8 cellular contexts compared by ENCODE assay signal in genomic region chr17:81483085-81483861, GRCh38. TPM values are rescaled to one million over a fixed set of nuclear protein-coding genes. Genes with fewer than 3 reads are reported as not detected.
A peak's percentile ranks its signal among the peaks of the same experiment; 100 is the strongest.
DNase-seq lines count a peak whose midpoint lies in the region; ATAC-seq and TF ChIP-seq lines count a peak whose summit lies in the region.

No MANE protein-coding gene starts in this region.

- peaks cover 0 to 4% of the 10 kb centered on the region in 2 donors for H3K4me1 Mint-ChIP-seq in effector memory CD8-positive, alpha-beta T cell (ENCODE audit: low read depth in 2 of 2)
- peaks cover 5% of the 10 kb centered on the region for H3K4me1 Mint-ChIP-seq in progenitor cell of endocrine pancreas (ENCODE audit: low read depth)

- DNase-seq in GF-D8 (lab: John Stamatoyannopoulos, UW) (peak; percentile 84), NAMALWA (ENCODE audit: low spot score) (peak; percentile 69), progenitor cell of endocrine pancreas (ENCODE audit: low spot score, unreplicated experiment) (no peak), MV-4-11 (lab: John Stamatoyannopoulos, UW) (no peak), Karpas-422 (no peak)
- peak in 1 of 3 experiments; percentile 12 for DNase-seq in effector memory CD8-positive, alpha-beta T cell
- DNase-seq in effector CD8-positive, alpha-beta T cell (lab: John Stamatoyannopoulos, UW) = no peak
- no peak for DNase-seq in stimulated activated CD4-positive, alpha-beta T cell treated with anti-CD3 and anti-CD28 coated beads, Interleukin-2, amount 100 ng/mL, for 24 hours

- no peak overlapping the region for H2AFZ ChIP-seq in Karpas-422 (ENCODE audit: low read length)

- H3K4me3 ChIP-seq in Karpas-422 (ENCODE audit: low read length) = no peak overlapping the region

- H3K27me3 Mint-ChIP-seq in effector memory CD8-positive, alpha-beta T cell = peaks cover 36 to 51% of the 10 kb centered on the region in 2 donors
- peaks cover 27% of the 10 kb centered on the region for H3K27me3 Mint-ChIP-seq in progenitor cell of endocrine pancreas

- H3K9ac ChIP-seq in Karpas-422 (ENCODE audit: low read length) = no peak overlapping the region

- H3K4me2 ChIP-seq in Karpas-422 (ENCODE audit: low read depth, low read length, poor library complexity, severe bottlenecking) = no peak overlapping the region

- no peaks in the 10 kb centered on the region for H3K79me2 ChIP-seq in Karpas-422 (ENCODE audit: low read length)

- no peaks in the 10 kb centered on the region for H3K9me3 Mint-ChIP-seq in effector memory CD8-positive, alpha-beta T cell
- no peaks in the 10 kb centered on the region for H3K9me3 Mint-ChIP-seq in progenitor cell of endocrine pancreas (ENCODE audit: low read depth)

- H3K9me3 ChIP-seq in Karpas-422 (ENCODE audit: low read length) = no peaks in the 10 kb centered on the region

- H3K27me3 ChIP-seq in Karpas-422 (ENCODE audit: low read length) = no peaks in the 10 kb centered on the region

- H4K20me1 ChIP-seq in Karpas-422 (ENCODE audit: insufficient read depth, low read depth, low read length) = no peaks in the 10 kb centered on the region

- no peak overlapping the region for H3K27ac Mint-ChIP-seq in effector memory CD8-positive, alpha-beta T cell
- no peak overlapping the region for H3K27ac Mint-ChIP-seq in progenitor cell of endocrine pancreas

- H3K9me2 ChIP-seq in Karpas-422 (replicated peaks; ENCODE audit: insufficient read depth, low read length) = no peaks in the 10 kb centered on the region

- no peak for ATAC-seq in effector memory CD8-positive, alpha-beta T cell (replicated peaks)

- H3K36me3 Mint-ChIP-seq in effector memory CD8-positive, alpha-beta T cell (ENCODE audit: insufficient read depth) = peaks cover 5% of the 10 kb centered on the region
- no peaks in the 10 kb centered on the region for H3K36me3 Mint-ChIP-seq in progenitor cell of endocrine pancreas (ENCODE audit: insufficient read depth)

- H3K27ac ChIP-seq in Karpas-422 (ENCODE audit: low read length) = no peak overlapping the region

- H3K4me3 Mint-ChIP-seq in effector memory CD8-positive, alpha-beta T cell = peak overlapping the region; percentile 16 to 41
- H3K4me3 Mint-ChIP-seq in progenitor cell of endocrine pancreas (ENCODE audit: low read depth) = peak overlapping the region; percentile 45

- no peak for TF ChIP-seq CTCF in progenitor cell of endocrine pancreas (IDR thresholded peaks at IDR 0.05; ENCODE audit: unreplicated experiment)

- peaks cover 9% of the 10 kb centered on the region for H3K4me1 ChIP-seq in Karpas-422 (ENCODE audit: low read length)

- no peaks in the 10 kb centered on the region for H3K36me3 ChIP-seq in Karpas-422 (ENCODE audit: insufficient read depth, low read length)

RNA-seq across cellular contexts. Expression of gene ACTG1, which starts 29.3 kb away (rescaled TPM):
- total RNA-seq in progenitor cell of endocrine pancreas = 3,227 and 3,279 TPM in 2 replicates
- 2,634 and 2,913 TPM in 2 replicates for total RNA-seq in Karpas-422 (2014; rRNA removed; shearing (Covaris generic); ENCODE audit: low replicate concordance)

RNA-seq across cellular contexts. Expression of gene FSCN2, which starts 44.9 kb away (rescaled TPM):
- 4.8 and 5.3 TPM in 2 replicates for total RNA-seq in progenitor cell of endocrine pancreas
- 0.63 and 1.2 TPM in 2 replicates for total RNA-seq in Karpas-422 (2014; rRNA removed; shearing (Covaris generic); ENCODE audit: low replicate concordance)

Comparison
In these comparisons a context has a peak if more than half of its experiments do, and no peak if none do; other contexts are left out.
1. DNase-seq: peak in GF-D8 (single experiment) and NAMALWA (single experiment); none in progenitor cell of endocrine pancreas (single experiment), MV-4-11 (single experiment), effector CD8-positive, alpha-beta T cell (single experiment), Karpas-422 (single experiment) and stimulated activated CD4-positive, alpha-beta T cell treated with anti-CD3 and anti-CD28 coated beads, Interleukin-2, amount 100 ng/mL, for 24 hours (0 of 2).